In the genomic region with DNA sequence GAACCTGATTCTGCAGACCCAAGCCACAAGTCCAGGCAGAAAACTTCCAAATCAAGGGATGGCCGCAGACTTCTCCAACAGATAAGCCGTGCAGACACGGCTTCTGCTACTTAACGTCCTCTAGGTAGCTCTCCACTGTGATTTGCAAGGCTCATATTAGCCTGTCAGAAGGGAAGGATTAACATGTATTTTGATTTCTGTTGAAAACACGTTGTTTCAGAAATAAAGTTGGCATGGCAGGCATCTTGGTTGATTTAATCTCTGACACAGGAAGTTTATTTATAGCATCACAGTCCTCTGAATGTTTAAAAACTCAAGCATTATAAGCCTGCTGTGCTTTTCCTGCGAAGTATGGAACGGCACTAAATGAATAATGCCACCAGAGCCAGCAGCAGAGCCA, we compare ENCODE assay signal across 9 cellular contexts.
"Had no signal": no experiment of that assay in that cellular context is flagged by ENCODE, and none has a peak within 500 bp of the region (broad histone marks: within the 10 kb centered on the region; RNA-seq: fewer than 3 reads in every experiment).

No MANE protein-coding gene starts in this region.

- H2AFZ ChIP-seq: GM23248 had no signal

- H3K27ac ChIP-seq: GM23248, HL-60 had no signal

- H3K27ac Mint-ChIP-seq: HFFc6 had no signal

- H3K4me3 ChIP-seq: GM23248, HAP-1, K562 had no signal

- H3K36me3 ChIP-seq: HAP-1 had no signal

- H3K4me3 Mint-ChIP-seq: HFFc6 had no signal

- H3K4me1 ChIP-seq: HAP-1 had no signal

- H3K9me3 ChIP-seq: HAP-1 had no signal

- H3K9ac ChIP-seq: GM23248 had no signal

- DNase-seq: GM23248, GOT3, H7, HFFc6, IMR-90, KG1 had no signal
